Comparison of ENCODE assay signal across 8 cellular contexts in genomic region chr7:150986099-150986512, GRCh38. TPM values are rescaled to one million over a fixed set of nuclear protein-coding genes. Genes with fewer than 3 reads are reported as not detected.
DNase-seq lines count a peak whose midpoint lies in the region; ATAC-seq and TF ChIP-seq lines count a peak whose summit lies in the region.

No MANE protein-coding gene starts in this region.

- peaks cover 15% of the 10 kb centered on the region for H3K9me3 Mint-ChIP-seq in activated naive CD8-positive, alpha-beta T cell treated with anti-CD3 and anti-CD28 coated beads for 36 hours

- H3K4me3 ChIP-seq in DOHH2 (ENCODE audit: low read length), result no peak overlapping the region

- H3K27me3 Mint-ChIP-seq in activated naive CD8-positive, alpha-beta T cell treated with anti-CD3 and anti-CD28 coated beads for 36 hours, result peaks cover 45% of the 10 kb centered on the region

- no peaks in the 10 kb centered on the region for H3K9me2 ChIP-seq in DOHH2 (replicated peaks; ENCODE audit: control insufficient read depth, low read length)

- no peaks in the 10 kb centered on the region for H3K36me3 ChIP-seq in DOHH2 (ENCODE audit: control insufficient read depth, low read length)

- no peak overlapping the region for H3K4me3 Mint-ChIP-seq in activated naive CD8-positive, alpha-beta T cell treated with anti-CD3 and anti-CD28 coated beads for 36 hours

- H3K4me2 ChIP-seq in DOHH2 (ENCODE audit: low read length), result no peak overlapping the region

- H3K27me3 ChIP-seq in DOHH2 (ENCODE audit: control insufficient read depth, low read length), result peaks cover 56% of the 10 kb centered on the region

- H3K27ac Mint-ChIP-seq in activated naive CD8-positive, alpha-beta T cell treated with anti-CD3 and anti-CD28 coated beads for 36 hours, result no peak overlapping the region

- H3K4me1 Mint-ChIP-seq in activated naive CD8-positive, alpha-beta T cell treated with anti-CD3 and anti-CD28 coated beads for 36 hours, result peaks cover 17% of the 10 kb centered on the region

- TF ChIP-seq CTCF in DOHH2 (IDR thresholded peaks at IDR 0.05; ENCODE audit: low read depth, low read length, poor library complexity, severe bottlenecking), result peak; percentile 92

- H3K9me3 ChIP-seq in DOHH2 (ENCODE audit: control insufficient read depth, insufficient read depth, low read length), result no peaks in the 10 kb centered on the region

- H4K20me1 ChIP-seq in DOHH2 (ENCODE audit: control insufficient read depth, insufficient read depth, low read depth, low read length), result no peaks in the 10 kb centered on the region

- DNase-seq in RPMI8226 (peak; percentile 83), hepatic stellate cell (ENCODE audit: low spot score) (peak; percentile 80)
- DNase-seq in activated naive CD8-positive, alpha-beta T cell treated with anti-CD3 and anti-CD28 coated beads for 36 hours, result peak; percentile 49
- peak; percentile 62 for DNase-seq in stimulated activated CD4-positive, alpha-beta T cell treated with anti-CD3 and anti-CD28 coated beads, Interleukin-12 subunit alpha, Interleukin-12 subunit beta, amount 100 ng/mL, for 4 hours

- peaks cover 10% of the 10 kb centered on the region for H3K4me1 ChIP-seq in DOHH2 (ENCODE audit: control insufficient read depth, low read length)

- no peak for ATAC-seq in HG02678 (IDR thresholded peaks at IDR 0.05; ENCODE audit: unreplicated experiment)
- no peak for ATAC-seq in GM19328 (IDR thresholded peaks at IDR 0.05; ENCODE audit: unreplicated experiment)

- no peaks in the 10 kb centered on the region for H3K36me3 Mint-ChIP-seq in activated naive CD8-positive, alpha-beta T cell treated with anti-CD3 and anti-CD28 coated beads for 36 hours

- TF ChIP-seq EP300 in Ishikawa (IDR thresholded peaks at IDR 0.05; ENCODE audit: borderline replicate concordance), result no peak

- no peak overlapping the region for H3K27ac ChIP-seq in DOHH2 (ENCODE audit: low read depth, low read length)

- no peaks in the 10 kb centered on the region for H3K79me2 ChIP-seq in DOHH2 (ENCODE audit: control insufficient read depth, low read length)

- no peaks in the 10 kb centered on the region for H3F3A ChIP-seq in DOHH2 (ENCODE audit: control insufficient read depth, insufficient read depth)

- TF ChIP-seq RAD21 in Ishikawa (IDR thresholded peaks at IDR 0.05; ENCODE audit: low read depth), result peak; percentile 63

TF ChIP-seq in Ishikawa, 13 proteins besides CTCF, POLR2A, EP300 and RAD21:
- no peak for TF ChIP-seq MAX (IDR thresholded peaks at IDR 0.05)
- no peak for TF ChIP-seq FOXM1 (IDR thresholded peaks at IDR 0.05; ENCODE audit: borderline replicate concordance, low read depth)
- TF ChIP-seq REST (IDR thresholded peaks at IDR 0.05; ENCODE audit: low read depth), result peak; percentile 33; the same call in 1 of the 2 replicates
- TF ChIP-seq TAF1 (IDR thresholded peaks at IDR 0.05; ENCODE audit: low read depth), result no peak
- TF ChIP-seq CEBPB (IDR thresholded peaks at IDR 0.05), result no peak
TF ChIP-seq in Ishikawa: peak in this region for 1.

RNA-seq across cellular contexts. Expression of gene NOS3, which starts 4.7 kb away (rescaled TPM):
- 1 to 10 TPM; 5.8 to 6.1 TPM for total RNA-seq in activated naive CD8-positive, alpha-beta T cell treated with anti-CD3 and anti-CD28 coated beads for 36 hours

RNA-seq across cellular contexts. Expression of gene KCNH2, which starts 8.0 kb away (rescaled TPM):
- under 1 TPM; 0.22 to 0.45 TPM for total RNA-seq in activated naive CD8-positive, alpha-beta T cell treated with anti-CD3 and anti-CD28 coated beads for 36 hours

RNA-seq across cellular contexts. Expression of gene ATG9B, which starts 38.2 kb away (rescaled TPM):
- 10 to 100 TPM; 12.3 TPM for total RNA-seq in activated naive CD8-positive, alpha-beta T cell treated with anti-CD3 and anti-CD28 coated beads for 36 hours

RNA-seq across cellular contexts. Expression of gene ABCB8, which starts 42.1 kb away (rescaled TPM):
- total RNA-seq in activated naive CD8-positive, alpha-beta T cell treated with anti-CD3 and anti-CD28 coated beads for 36 hours, result 10 to 100 TPM; 34.3 to 37.6 TPM
